ENCODE assay signal across 17 cellular contexts in the genomic region with DNA sequence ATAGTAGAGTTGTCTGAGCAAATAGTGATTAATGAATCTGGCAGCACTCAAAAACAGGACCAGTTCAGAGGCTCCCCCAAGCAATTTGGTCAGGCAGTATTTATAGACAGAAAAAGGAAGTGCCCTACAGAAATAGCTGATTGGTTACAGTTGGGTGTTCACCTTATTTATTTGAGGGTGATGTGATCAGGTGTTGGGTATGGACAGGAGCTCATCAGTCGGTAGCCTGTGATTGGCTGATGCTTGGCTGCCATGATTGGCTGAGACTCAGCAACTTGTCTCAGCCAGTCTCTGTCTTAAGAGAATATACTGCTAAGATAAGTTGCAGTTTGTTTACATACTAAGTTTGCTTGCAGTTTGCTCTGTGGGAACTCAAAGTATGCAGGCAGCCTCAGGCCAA. TPM values are rescaled to one million over a fixed set of nuclear protein-coding genes. Genes with fewer than 3 reads are reported as not detected.
DNase-seq lines count a peak whose midpoint lies in the region; FAIRE-seq and TF ChIP-seq lines count a peak whose summit lies in the region.
"Had no signal": no experiment of that assay in that cellular context is flagged by ENCODE, and none has a peak within 500 bp of the region (broad histone marks: within the 10 kb centered on the region; RNA-seq: fewer than 3 reads in every experiment).

No MANE protein-coding gene starts in this region.

- H3K79me1 ChIP-seq in trophoblast cell (ENCODE audit: low read length), result no peaks in the 10 kb centered on the region

- TF ChIP-seq CTCF in bronchial epithelial cell (IDR thresholded peaks at IDR 0.05; ENCODE audit: insufficient read depth, low read length, severe bottlenecking), result no peak

- no CpG with 5 or more reads among the region's 1 CpG for WGBS in trophoblast cell (ENCODE audit: extremely low coverage, insufficient coverage, insufficient read length)

- no peak overlapping the region for H3K23ac ChIP-seq in trophoblast cell (ENCODE audit: low read length)

- H3K4me1 ChIP-seq in Karpas-422 (ENCODE audit: low read length), result peaks cover 5% of the 10 kb centered on the region
- H3K4me1 ChIP-seq in trophoblast cell (ENCODE audit: control insufficient read depth in 1 of 2, insufficient read depth in 2 of 2, low read length in 2 of 2), result no peaks in the 10 kb centered on the region
- H3K4me1 ChIP-seq: Caco-2, stomach had no signal

- H3K27me3 ChIP-seq in Karpas-422 (ENCODE audit: low read length) (no peaks in the 10 kb centered on the region), bronchial epithelial cell (ENCODE audit: control insufficient read depth, insufficient read depth, low read length) (no peaks in the 10 kb centered on the region), trophoblast cell (ENCODE audit: insufficient read depth, low read length) (no peaks in the 10 kb centered on the region)

- no peak for FAIRE-seq in bronchial epithelial cell (lab: Jason Lieb, UNC)

- no peak overlapping the region for H4K12ac ChIP-seq in trophoblast cell (ENCODE audit: low read depth, low read length)

- no peaks in the 10 kb centered on the region for H3K9me2 ChIP-seq in Karpas-422 (replicated peaks; ENCODE audit: insufficient read depth, low read length)

- no peak overlapping the region for H3K4ac ChIP-seq in trophoblast cell (ENCODE audit: low read depth, low read length)

- no peak overlapping the region for H4K8ac ChIP-seq in trophoblast cell (ENCODE audit: low read depth, low read length)

- H3K14ac ChIP-seq in trophoblast cell (ENCODE audit: low read length), result no peak overlapping the region

- H3K79me2 ChIP-seq in Karpas-422 (ENCODE audit: low read length) (no peaks in the 10 kb centered on the region), trophoblast cell (ENCODE audit: control insufficient read depth, insufficient read depth, low read length, poor library complexity) (no peaks in the 10 kb centered on the region)

- H3K9me3 ChIP-seq in Karpas-422 (ENCODE audit: low read length) (no peaks in the 10 kb centered on the region), trophoblast cell (ENCODE audit: insufficient read depth, low read depth, low read length) (no peaks in the 10 kb centered on the region)
- H3K9me3 ChIP-seq: Caco-2, stomach had no signal

- no peaks in the 10 kb centered on the region for H3K36me3 ChIP-seq in Karpas-422 (ENCODE audit: insufficient read depth, low read length)
- no peaks in the 10 kb centered on the region for H3K36me3 ChIP-seq in bronchial epithelial cell (ENCODE audit: control insufficient read depth, insufficient read depth, low read length)
- H3K36me3 ChIP-seq in trophoblast cell (ENCODE audit: control insufficient read depth in 1 of 2, insufficient read depth in 2 of 2, low read length in 2 of 2), result no peaks in the 10 kb centered on the region
- H3K36me3 ChIP-seq: stomach had no signal

- H3K4me3 ChIP-seq in Karpas-422 (ENCODE audit: low read length) (no peak overlapping the region), bronchial epithelial cell (ENCODE audit: low read depth, low read length) (no peak overlapping the region), trophoblast cell (ENCODE audit: low read depth, low read length) (no peak overlapping the region)
- H3K4me3 ChIP-seq: smooth muscle cell, stomach had no signal

- H2AFZ ChIP-seq in Karpas-422 (ENCODE audit: low read length) (no peak overlapping the region), trophoblast cell (ENCODE audit: insufficient read depth, low read length, poor library complexity) (no peak overlapping the region)

- H4K91ac ChIP-seq in trophoblast cell (ENCODE audit: low read depth, low read length), result no peak overlapping the region

- H2BK5ac ChIP-seq in trophoblast cell (ENCODE audit: low read depth, low read length, poor library complexity), result no peak overlapping the region

- DNase-seq in SKM-1 treated with dmso at 0.1 percent for 144 hours (lab: John Stamatoyannopoulos, UW; ENCODE audit: unreplicated experiment), result peak; percentile 2
- no peak for DNase-seq in SKM-1 (lab: John Stamatoyannopoulos, UW; ENCODE audit: unreplicated experiment)
- peak; percentile 58 for DNase-seq in Karpas-422
- peak; percentile 12 for DNase-seq in bronchial epithelial cell (ENCODE audit: low read depth)
- DNase-seq in trophoblast cell, result peak; percentile 5 to 38
- no peak for DNase-seq in activated effector memory CD4-positive, alpha-beta T cell treated with Interleukin-2 at 50 U/mL for 16 hours
- DNase-seq in activated CD4-positive, alpha-beta T cell treated with anti-CD3 and anti-CD28 coated beads for 4 hours, result no peak
- no peak for DNase-seq in DMS153 treated with DMSO at 0.1 percent for 48 hours (lab: John Stamatoyannopoulos, UW; ENCODE audit: unreplicated experiment)
- DNase-seq: activated CD4-positive, alpha-beta T cell treated with anti-CD3 and anti-CD28 coated beads for 48 hours; Caco-2; midbrain; NCI-H1105 treated with DMSO at 0.1 percent for 48 hours; stomach; T-helper 17 cell had no signal

- no peak overlapping the region for H3K18ac ChIP-seq in trophoblast cell (ENCODE audit: low read length)

- no peak overlapping the region for H2BK120ac ChIP-seq in trophoblast cell (ENCODE audit: insufficient read depth, low read length, poor library complexity)

- H3K27ac ChIP-seq in Karpas-422 (ENCODE audit: low read length) (no peak overlapping the region), trophoblast cell (ENCODE audit: low read depth, low read length) (no peak overlapping the region)
- H3K27ac ChIP-seq: stomach had no signal

- H2AK5ac ChIP-seq in trophoblast cell (ENCODE audit: low read length), result no peak overlapping the region

- no peak overlapping the region for H2BK12ac ChIP-seq in trophoblast cell (ENCODE audit: low read length)

- H3K9ac ChIP-seq in Karpas-422 (ENCODE audit: low read length) (no peak overlapping the region), trophoblast cell (ENCODE audit: low read length) (no peak overlapping the region)

- H3K4me2 ChIP-seq in Karpas-422 (ENCODE audit: low read depth, low read length, poor library complexity, severe bottlenecking), result no peak overlapping the region
- no peak overlapping the region for H3K4me2 ChIP-seq in trophoblast cell (ENCODE audit: low read length)
- H3K4me2 ChIP-seq: smooth muscle cell had no signal

- no peaks in the 10 kb centered on the region for H4K20me1 ChIP-seq in Karpas-422 (ENCODE audit: insufficient read depth, low read depth, low read length)

RNA-seq across cellular contexts. Expression of a gene that starts 9.4 kb away (rescaled TPM):
- not detected in 2 replicates for total RNA-seq in Karpas-422 (2014; rRNA removed; shearing (Covaris generic); ENCODE audit: low replicate concordance)
- under 0.01 TPM in 1 of 2 replicates, not detected in the other for total RNA-seq in bronchial epithelial cell
- not detected in 2 replicates for polyA plus RNA-seq in trophoblast cell (2013)
- total RNA-seq: Caco-2, osteocyte, smooth muscle cell, T-helper 17 cell had no signal
- polyA plus RNA-seq: smooth muscle cell, stomach had no signal

RNA-seq across cellular contexts. Expression of a gene that starts 9.5 kb away (rescaled TPM):
- not detected in 2 replicates for total RNA-seq in Karpas-422 (2014; rRNA removed; shearing (Covaris generic); ENCODE audit: low replicate concordance)
- total RNA-seq in bronchial epithelial cell, result not detected in 2 replicates
- not detected in 2 replicates for polyA plus RNA-seq in trophoblast cell (2013)
- total RNA-seq: activated T-helper 1 cell treated with anti-CD3 and anti-CD28 coated beads, Interleukin-12 subunit alpha, Interleukin-12 subunit beta, Interleukin-2, Interleukin-4 antibody, amounts not matched to agents 30 ng/mL and 10 ng/mL and 1 ng/mL, durations not matched to agents 14 hours and 24 hours and 36 hours; Caco-2; osteocyte; smooth muscle cell; T-helper 17 cell had no signal
- polyA plus RNA-seq: smooth muscle cell, stomach had no signal

Comparison
In these comparisons a context has a peak if more than half of its experiments do, and no peak if none do; other contexts are left out.
1. DNase-seq: peak in SKM-1 treated with dmso at 0.1 percent for 144 hours (single experiment), Karpas-422 (single experiment), bronchial epithelial cell (single experiment) and trophoblast cell (2 of 2); none in SKM-1 (single experiment), activated effector memory CD4-positive, alpha-beta T cell treated with Interleukin-2 at 50 U/mL for 16 hours (single experiment), activated CD4-positive, alpha-beta T cell treated with anti-CD3 and anti-CD28 coated beads for 4 hours (0 of 2) and DMS153 treated with DMSO at 0.1 percent for 48 hours (single experiment).